Comparison of ENCODE assay signal across 19 cellular contexts in the genomic region with DNA sequence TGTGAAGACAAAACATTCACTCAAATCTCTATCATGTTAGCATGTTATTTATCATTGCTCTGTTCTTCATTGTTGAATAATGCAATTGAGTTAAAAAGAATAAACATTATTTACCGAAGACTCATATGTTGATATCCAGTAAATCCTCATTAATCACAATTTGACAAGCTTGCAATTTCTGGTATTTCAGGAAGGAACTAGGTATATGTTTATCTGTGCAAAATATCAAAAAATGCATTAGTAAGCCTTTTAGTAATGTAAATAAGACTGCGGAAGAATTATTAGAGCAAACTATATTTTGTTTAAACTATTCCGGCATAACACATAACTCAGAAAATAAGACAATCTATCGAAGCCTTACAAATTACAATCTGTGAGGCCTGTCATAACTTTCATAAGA.
"Had no signal": no experiment of that assay in that cellular context is flagged by ENCODE, and none has a peak within 500 bp of the region (broad histone marks: within the 10 kb centered on the region; RNA-seq: fewer than 3 reads in every experiment).

No MANE protein-coding gene starts in this region.

- H3K27ac ChIP-seq: brain microvascular endothelial cell, cardiac muscle cell had no signal

- H3K27me3 ChIP-seq: brain microvascular endothelial cell, cardiac muscle cell, MG63 had no signal

- H3K36me3 ChIP-seq: brain microvascular endothelial cell, cardiac muscle cell, MG63 had no signal

- DNase-seq: activated B cell treated with CpG ODN at 0.5 μM for 24 hours; activated CD4-positive, alpha-beta T cell treated with anti-CD3 and anti-CD28 coated beads for 1 hour; activated CD4-positive, alpha-beta T cell treated with anti-CD3 and anti-CD28 coated beads, Interleukin-2, amount 10 ng/mL, durations not matched to agents 24 days and 14 days; activated CD4-positive, alpha-beta T cell treated with anti-CD3 and anti-CD28 coated beads, Interleukin-2, amount 50 U/mL, for 48 hours; activated effector memory CD4-positive, alpha-beta T cell treated with anti-CD3 and anti-CD28 coated beads, Interleukin-2, amount 50 U/mL, for 16 hours; activated naive CD4-positive, alpha-beta T cell treated with Interleukin-2 at 50 U/mL for 16 hours; activated naive CD8-positive, alpha-beta T cell treated with anti-CD3 and anti-CD28 coated beads, Interleukin-2, amount 50 U/mL, for 24 hours; activated T-cell treated with anti-CD3 and anti-CD28 coated beads, Interleukin-2, amount 50 U/mL, for 4 hours; amygdala; brain microvascular endothelial cell; MG63; MV-4-11; NCI-H446; SIG-M5; T-helper 2 cell had no signal

- FAIRE-seq: astrocyte, TTC549 had no signal

- H3K4me3 ChIP-seq: cardiac muscle cell, MG63 had no signal

- ATAC-seq: activated naive CD4-positive, alpha-beta T cell treated with anti-CD3 and anti-CD28 coated beads, Interleukin-2, amount 50 U/mL, for 72 hours; activated naive CD8-positive, alpha-beta T cell treated with anti-CD3 and anti-CD28 coated beads, Interleukin-2, amount 50 U/mL, for 24 hours; activated T-cell treated with anti-CD3 and anti-CD28 coated beads, Interleukin-2, amount 50 U/mL, for 4 hours had no signal

- H3K9me3 ChIP-seq: MG63 had no signal
